20 cellular contexts compared by ENCODE assay signal in genomic region chr2:7094113-7094760, GRCh38.
A peak's percentile ranks its signal among the peaks of the same experiment; 100 is the strongest.
DNase-seq lines count a peak whose midpoint lies in the region; ATAC-seq and TF ChIP-seq lines count a peak whose summit lies in the region.
"Had no signal": no experiment of that assay in that cellular context is flagged by ENCODE, and none has a peak within 500 bp of the region (broad histone marks: within the 10 kb centered on the region; RNA-seq: fewer than 3 reads in every experiment).

No MANE protein-coding gene starts in this region.

- ATAC-seq in left colon, result peak; percentile 76
- ATAC-seq in HG03565 (IDR thresholded peaks at IDR 0.05; ENCODE audit: unreplicated experiment), result no peak
- ATAC-seq in GM18858 (IDR thresholded peaks at IDR 0.05; ENCODE audit: unreplicated experiment), result no peak
- ATAC-seq: activated CD4-positive, CD25-positive, alpha-beta regulatory T cell treated with anti-CD3 and anti-CD28 coated beads, Interleukin-2, amount 50 U/mL, for 24 hours; natural killer cell had no signal

- H3K4me3 ChIP-seq in retinal pigment epithelial cell (ENCODE audit: low read length), result no peak overlapping the region
- H3K4me3 ChIP-seq: cardiac muscle cell, esophagus squamous epithelium, skin epidermis, uterus had no signal

- DNase-seq in NCI-H2107 treated with DMSO at 0.1 percent for 48 hours (lab: John Stamatoyannopoulos, UW; ENCODE audit: unreplicated experiment) (peak; percentile 41), NCI-H2107 (lab: John Stamatoyannopoulos, UW) (no peak), cerebellar cortex (ENCODE audit: low spot score) (peak; percentile 57), left colon (peak; percentile 42 to 47), retinal pigment epithelial cell (ENCODE audit: low read depth) (peak; percentile 79), amygdala (lab: John Stamatoyannopoulos, UW) (no peak)
- DNase-seq: 8988T; activated naive CD8-positive, alpha-beta T cell treated with anti-CD3 and anti-CD28 coated beads, Interleukin-2, amount 10 ng/mL, durations not matched to agents 7 days and 5 days; effector CD4-positive, alpha-beta T cell; esophagus squamous epithelium; natural killer cell; NCI-H1436 treated with DMSO at 0.1 percent for 48 hours; NCI-H2227 treated with DMSO at 0.1 percent for 48 hours; T1000; uterus had no signal

- intact Hi-C loops in left colon (cut with DNase I, micrococcal nuclease), result no loop called here

- no peak for TF ChIP-seq CTCF in retinal pigment epithelial cell (conservative IDR thresholded peaks at IDR 0.05; ENCODE audit: low read depth, low read length)

Comparison
In these comparisons a context has a peak if more than half of its experiments do, and no peak if none do; other contexts are left out.
1. DNase-seq: peak in NCI-H2107 treated with DMSO at 0.1 percent for 48 hours (single experiment), cerebellar cortex (single experiment), left colon (2 of 2) and retinal pigment epithelial cell (single experiment); none in NCI-H2107 (single experiment) and amygdala (0 of 56).